Comparison of ENCODE assay signal across 11 cellular contexts in the genomic region with DNA sequence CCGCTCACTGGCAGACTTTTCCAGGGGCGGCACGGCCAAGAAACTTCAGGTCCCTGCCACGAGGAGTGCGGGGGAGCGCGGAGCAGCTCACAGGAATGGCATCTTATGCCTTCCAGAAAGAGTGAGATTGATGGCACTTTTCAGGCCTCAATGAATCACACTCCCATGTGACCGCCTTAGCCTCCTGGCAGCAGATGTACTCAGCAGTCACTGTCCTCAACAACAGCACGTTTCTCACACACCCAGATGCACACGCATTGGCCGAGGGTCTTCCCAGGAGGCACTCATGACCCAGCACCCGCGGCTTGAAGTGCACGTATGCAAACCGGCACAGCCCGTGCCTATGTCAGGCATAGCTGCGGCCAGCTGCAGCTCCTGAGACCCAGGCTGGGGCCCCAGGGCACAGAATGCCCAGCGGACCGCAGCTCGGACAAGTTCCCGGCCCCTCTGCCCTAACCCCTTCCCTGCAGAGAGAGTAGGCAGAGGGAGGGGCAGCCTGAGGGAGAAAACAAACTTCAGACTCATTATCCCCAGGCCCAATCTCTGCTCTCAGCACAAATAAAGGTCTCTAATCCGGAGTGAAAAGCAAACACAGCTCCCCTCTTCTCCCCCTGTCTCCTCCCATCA. TPM values are rescaled to one million over a fixed set of nuclear protein-coding genes. Genes with fewer than 3 reads are reported as not detected.
DNase-seq lines count a peak whose midpoint lies in the region; ATAC-seq and TF ChIP-seq lines count a peak whose summit lies in the region.
"Had no signal": no experiment of that assay in that cellular context is flagged by ENCODE, and none has a peak within 500 bp of the region (broad histone marks: within the 10 kb centered on the region; RNA-seq: fewer than 3 reads in every experiment).

No MANE protein-coding gene starts in this region.

- H3K36me3 ChIP-seq in body of pancreas (replicated peaks in 1 of 2; ENCODE audit: insufficient read depth in 1 of 2, low read depth in 2 of 2): no peaks in the 10 kb centered on the region

- DNase-seq in COLO829 (ENCODE audit: low spot score) (peak; percentile 12), NCI-H446 (lab: John Stamatoyannopoulos, UW) (peak; percentile 72 to 90), epidermal melanocyte (ENCODE audit: insufficient read length, low spot score) (peak; percentile 79), occipital lobe (lab: John Stamatoyannopoulos, UW) (peak; percentile 13), body of pancreas (no peak), NCI-H1436 treated with DMSO at 0.1 percent for 48 hours (lab: John Stamatoyannopoulos, UW) (no peak), DMS53 treated with DMSO at 0.1 percent for 48 hours (lab: John Stamatoyannopoulos, UW; ENCODE audit: unreplicated experiment) (no peak)
- DNase-seq: activated naive CD8-positive, alpha-beta T cell treated with anti-CD3 and anti-CD28 coated beads for 36 hours; MV-4-11; stimulated activated CD4-positive, alpha-beta T cell treated with anti-CD3 and anti-CD28 coated beads, Interleukin-2, amount 100 ng/mL, for 24 hours had no signal

- H3K27me3 ChIP-seq in body of pancreas: no peaks in the 10 kb centered on the region

- no peak overlapping the region for H3K4me3 ChIP-seq in body of pancreas

- H3K9me3 ChIP-seq in body of pancreas: no peaks in the 10 kb centered on the region

- H3K27ac ChIP-seq in body of pancreas: no peak overlapping the region

- no peaks in the 10 kb centered on the region for H3K4me1 ChIP-seq in body of pancreas

- TF ChIP-seq CTCF in body of pancreas (IDR thresholded peaks at IDR 0.05): no peak

- TF ChIP-seq POLR2A in body of pancreas (IDR thresholded peaks at IDR 0.05): no peak

- intact Hi-C loops in body of pancreas (cut with DNase I): no loop called here

- ATAC-seq in body of pancreas (no peak), GM18909 (IDR thresholded peaks at IDR 0.05; ENCODE audit: poor library complexity, unreplicated experiment) (no peak)

- 57% methylated on average over 14 to 22 of the region's 22 CpGs for WGBS in body of pancreas, 2 donors

RNA-seq across cellular contexts. Expression of gene RPUSD4, which starts 48.3 kb away (rescaled TPM):
- 37.1 TPM for total RNA-seq in occipital lobe
- 10 to 100 TPM; 25.4 to 41.2 TPM for total RNA-seq in body of pancreas

RNA-seq across cellular contexts. Expression of gene FAM118B, which starts 48.4 kb away (rescaled TPM):
- total RNA-seq in occipital lobe: 25.4 TPM
- 10 to 100 TPM in 1 of 2 donors, 1 to 10 TPM in 1; 6.7 to 36.9 TPM for total RNA-seq in body of pancreas

Comparison
In these comparisons a context has a peak if more than half of its experiments do, and no peak if none do; other contexts are left out.
1. DNase-seq: peak in COLO829 (single experiment), NCI-H446 (2 of 2), epidermal melanocyte (single experiment) and occipital lobe (single experiment); none in body of pancreas (0 of 4), NCI-H1436 treated with DMSO at 0.1 percent for 48 hours (single experiment) and DMS53 treated with DMSO at 0.1 percent for 48 hours (single experiment).